In genomic region chr4:98932539-98932938, GRCh38 we compare ENCODE assay signal across 13 cellular contexts. TPM values are rescaled to one million over a fixed set of nuclear protein-coding genes. Genes with fewer than 3 reads are reported as not detected.
DNase-seq lines count a peak whose midpoint lies in the region; ATAC-seq and TF ChIP-seq lines count a peak whose summit lies in the region.
"Had no signal": no experiment of that assay in that cellular context is flagged by ENCODE, and none has a peak within 500 bp of the region (broad histone marks: within the 10 kb centered on the region; RNA-seq: fewer than 3 reads in every experiment).

No MANE protein-coding gene starts in this region.

- H3K4me3 ChIP-seq in left lung (no peak overlapping the region), dorsolateral prefrontal cortex (no peak overlapping the region)

- no peaks in the 10 kb centered on the region for H3K36me3 ChIP-seq in left lung

- CTCF ChIA-PET in WTC11 (lab: Charles Lee): no interaction called here

- peak; percentile 55 for DNase-seq in EL
- peak; percentile 62 for DNase-seq in SKM-1 treated with dmso at 0.1 percent for 144 hours (lab: John Stamatoyannopoulos, UW; ENCODE audit: unreplicated experiment)
- DNase-seq in kidney tubule cell (ENCODE audit: low spot score): peak; percentile 84
- no peak for DNase-seq in left lung
- no peak for DNase-seq in WTC11 (ENCODE audit: low spot score)
- DNase-seq in dorsolateral prefrontal cortex: no peak
- DNase-seq: CD4-positive, alpha-beta memory T cell; head of caudate nucleus; natural killer cell; NCI-H2171; SK-N-SH had no signal

- H3K27ac ChIP-seq in left lung (peak overlapping the region in 1 of 2 donors; percentile 4), dorsolateral prefrontal cortex (peak overlapping the region in 1 of 59 donors; percentile 26)

- peaks cover 7% of the 10 kb centered on the region; the same call in 1 of the 2 replicates for H3K27me3 Mint-ChIP-seq in WTC11 (ENCODE audit: low read depth)

- peaks cover 36% of the 10 kb centered on the region for H3K36me3 Mint-ChIP-seq in WTC11
- H3K36me3 Mint-ChIP-seq: natural killer cell had no signal

- H3K4me3 Mint-ChIP-seq in WTC11: no peak overlapping the region

- peak; percentile 12 for ATAC-seq in HG03342 (IDR thresholded peaks at IDR 0.05; ENCODE audit: unreplicated experiment)
- no peak for ATAC-seq in left lung
- ATAC-seq in WTC11: no peak
- ATAC-seq in HG02763 (IDR thresholded peaks at IDR 0.05; ENCODE audit: unreplicated experiment): no peak
- ATAC-seq: natural killer cell had no signal

- POLR2A ChIA-PET in WTC11 (lab: Charles Lee): no interaction called here

- intact Hi-C loops in left lung (cut with DNase I) (no loop called here), dorsolateral prefrontal cortex (cut with DNase I) (loop anchor here in 1 of 2 donors (10.0 kb wide), 1 partner anchor 122 kb away; no protein-coding TSS in a partner anchor)

- H3K9me3 Mint-ChIP-seq in WTC11: peaks cover 40% of the 10 kb centered on the region
- H3K9me3 Mint-ChIP-seq: natural killer cell had no signal

- peaks cover 15% of the 10 kb centered on the region for H3K4me1 Mint-ChIP-seq in WTC11

- no peak overlapping the region for H3K27ac Mint-ChIP-seq in WTC11
- H3K27ac Mint-ChIP-seq: natural killer cell had no signal

- H3K27me3 ChIP-seq in left lung (no peaks in the 10 kb centered on the region), dorsolateral prefrontal cortex (no peaks in the 10 kb centered on the region)

- TF ChIP-seq CTCF in left lung (IDR thresholded peaks at IDR 0.05) (no peak), WTC11 (IDR thresholded peaks at IDR 0.05) (no peak), dorsolateral prefrontal cortex (IDR thresholded peaks at IDR 0.05 in 54 of 56, conservative IDR thresholded peaks at IDR 0.05 in 2 of 56; ENCODE audit: low read depth in 1 of 56, partially characterized antibody in 56 of 56) (no peak)

- H3K4me1 ChIP-seq in left lung: peaks cover 6 to 27% of the 10 kb centered on the region in 2 donors

- H3K9me3 ChIP-seq in left lung: no peaks in the 10 kb centered on the region
- H3K9me3 ChIP-seq: SK-N-SH had no signal

TF ChIP-seq in WTC11, 78 proteins besides CTCF, POLR2A, EP300 and RAD21:
- TF ChIP-seq SMAD3 (CRISPR knock-in tag; IDR thresholded peaks at IDR 0.05; ENCODE audit: borderline replicate concordance) (no peak), ATF6 (CRISPR knock-in tag; IDR thresholded peaks at IDR 0.05) (no peak), ZNF121 (CRISPR knock-in tag; IDR thresholded peaks at IDR 0.05) (no peak), GABPB1 (CRISPR knock-in tag; IDR thresholded peaks at IDR 0.05) (no peak), MYBL2 (CRISPR knock-in tag; IDR thresholded peaks at IDR 0.05) (no peak), E2F1 (CRISPR knock-in tag; IDR thresholded peaks at IDR 0.05) (no peak), ELF4 (CRISPR knock-in tag; IDR thresholded peaks at IDR 0.05; ENCODE audit: low read depth) (no peak), CDX4 (CRISPR knock-in tag; IDR thresholded peaks at IDR 0.05; ENCODE audit: borderline replicate concordance) (no peak), ZNF423 (CRISPR knock-in tag; IDR thresholded peaks at IDR 0.05) (no peak)

RNA-seq across cellular contexts. Expression of gene EIF4E, which starts 3.6 kb away (rescaled TPM):
- 10 to 100 TPM; 78.8 to 78.9 TPM for total RNA-seq in left lung
- total RNA-seq in WTC11 (2021): 146 to 174 TPM (median 155 TPM) in 3 replicates
- 100 to 1,000 TPM in 55 of 120 experiments, 10 to 100 TPM in 65; 56.2 to 162 (median 97.3) TPM for total RNA-seq in dorsolateral prefrontal cortex

Comparison
In these comparisons a context has a peak if more than half of its experiments do, and no peak if none do; other contexts are left out.
1. DNase-seq: peak in EL (single experiment), SKM-1 treated with dmso at 0.1 percent for 144 hours (single experiment) and kidney tubule cell (single experiment); none in left lung (0 of 2), WTC11 (single experiment) and dorsolateral prefrontal cortex (0 of 10).